33 cellular contexts compared by ENCODE assay signal in the genomic region with DNA sequence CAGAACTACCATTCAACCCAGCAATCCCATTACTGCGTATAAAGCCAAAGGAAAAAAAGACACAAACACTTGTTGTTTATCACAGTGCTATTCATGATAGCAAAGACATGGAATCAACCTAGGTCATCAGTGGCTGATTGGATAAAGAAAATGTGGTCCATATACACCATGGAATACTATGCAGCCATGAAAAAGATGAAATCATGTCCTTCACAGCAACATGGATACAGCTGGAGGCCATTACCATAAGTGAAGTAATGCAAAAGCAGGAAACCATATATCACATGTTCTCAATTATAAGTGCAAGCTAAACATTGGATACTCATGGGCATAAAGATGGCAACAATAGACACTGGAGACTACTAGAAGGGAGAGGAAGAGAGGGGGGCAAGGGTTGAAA.
A peak's percentile ranks its signal among the peaks of the same experiment; 100 is the strongest.
DNase-seq lines count a peak whose midpoint lies in the region; ATAC-seq, FAIRE-seq and TF ChIP-seq lines count a peak whose summit lies in the region.
"Had no signal": no experiment of that assay in that cellular context is flagged by ENCODE, and none has a peak within 500 bp of the region (broad histone marks: within the 10 kb centered on the region; RNA-seq: fewer than 3 reads in every experiment).

No MANE protein-coding gene starts in this region.

- H3K9me3 ChIP-seq in HEK293 (ENCODE audit: control insufficient read depth, insufficient read depth, low read depth, low read length) (no peaks in the 10 kb centered on the region), K562 (replicated peaks; ENCODE audit: control insufficient read depth, insufficient read depth, low read depth, low read length) (no peaks in the 10 kb centered on the region)
- H3K9me3 ChIP-seq: A549, BE2C, BLaER1, Caco-2 had no signal

- H3K36me3 Mint-ChIP-seq in activated naive CD4-positive, alpha-beta T cell treated with anti-CD3 and anti-CD28 coated beads, Interleukin-2, amount 10 ng/mL, durations not matched to agents 7 days and 5 days = no peaks in the 10 kb centered on the region
- H3K36me3 Mint-ChIP-seq: CD14-positive monocyte; CD4-positive, alpha-beta memory T cell; CD4-positive, CD25-positive, alpha-beta regulatory T cell; CD8-positive, alpha-beta T cell had no signal

- H3K27ac Mint-ChIP-seq in activated naive CD4-positive, alpha-beta T cell treated with anti-CD3 and anti-CD28 coated beads, Interleukin-2, amount 10 ng/mL, durations not matched to agents 7 days and 5 days = no peak overlapping the region
- H3K27ac Mint-ChIP-seq: B cell; CD4-positive, alpha-beta memory T cell; CD4-positive, alpha-beta T cell; CD8-positive, alpha-beta memory T cell; CD8-positive, alpha-beta T cell had no signal

- CTCF ChIA-PET in HEK293 (lab: Yijun Ruan, JAX) (interaction anchor here (1.5 kb wide), 1 partner anchor 127 kb away, joined by 9 read pairs; no protein-coding TSS in a partner anchor), K562 (lab: Yijun Ruan, JAX; ENCODE audit: low intra/inter-chr PET ratio) (no interaction called here)
- CTCF ChIA-PET in activated naive CD4-positive, alpha-beta T cell treated with anti-CD3 and anti-CD28 coated beads, Interleukin-2, amount 10 ng/mL, durations not matched to agents 7 days and 5 days (lab: Charles Lee) = no interaction called here

- no peaks in the 10 kb centered on the region for H4K20me1 ChIP-seq in K562 (replicated peaks; ENCODE audit: control insufficient read depth, insufficient read depth, low read length)
- H4K20me1 ChIP-seq: BLaER1; BLaER1 treated with 17β-estradiol and CSF1 and Interleukin-3, amounts not matched to agents 10 nM and 100 nM had no signal

- H2AFZ ChIP-seq in K562 (ENCODE audit: low read depth, low read length) = no peak overlapping the region

- TF ChIP-seq CTCF in HEK293 (tag by site-specific recombination; IDR thresholded peaks at IDR 0.05) (no peak), K562 (IDR thresholded peaks at IDR 0.05 in 2 of 3, conservative IDR thresholded peaks at IDR 0.05 in 1 of 3; ENCODE audit: insufficient read depth in 2 of 3, low read depth in 1 of 3, low read length in 3 of 3) (no peak)

- peaks cover 11% of the 10 kb centered on the region for H3K4me1 Mint-ChIP-seq in activated naive CD4-positive, alpha-beta T cell treated with anti-CD3 and anti-CD28 coated beads, Interleukin-2, amount 10 ng/mL, durations not matched to agents 7 days and 5 days

- no peak for TF ChIP-seq RAD21 in K562 (CRISPR knock-in tag; conservative IDR thresholded peaks at IDR 0.05 in 1 of 2, IDR thresholded peaks at IDR 0.05 in 1 of 2)

- H3K27me3 Mint-ChIP-seq in activated naive CD4-positive, alpha-beta T cell treated with anti-CD3 and anti-CD28 coated beads, Interleukin-2, amount 10 ng/mL, durations not matched to agents 7 days and 5 days = no peaks in the 10 kb centered on the region
- H3K27me3 Mint-ChIP-seq: CD4-positive, alpha-beta T cell had no signal

- TF ChIP-seq EP300 in K562 (IDR thresholded peaks at IDR 0.05; ENCODE audit: low read length) = no peak

- TF ChIP-seq POLR2A in K562 (conservative IDR thresholded peaks at IDR 0.05) = no peak

- FAIRE-seq in K562 (lab: Jason Lieb, UNC) = no peak
- FAIRE-seq: A204.1, A549, D721Med had no signal

- no peak overlapping the region for H3K4me2 ChIP-seq in K562 (ENCODE audit: insufficient read depth, low read length)
- H3K4me2 ChIP-seq: A549; BLaER1; BLaER1 treated with 17β-estradiol and CSF1 and Interleukin-3, amounts not matched to agents 10 nM and 100 nM had no signal

- H3K4me3 ChIP-seq in HEK293 (ENCODE audit: low read depth, low read length) (no peak overlapping the region), K562 (no peak overlapping the region)
- H3K4me3 ChIP-seq: A549; BLaER1; BLaER1 treated with 17β-estradiol and CSF1 and Interleukin-3, amounts not matched to agents 10 nM and 100 nM had no signal

- ATAC-seq in K562 = no peak
- no peak for ATAC-seq in GM18868 (IDR thresholded peaks at IDR 0.05; ENCODE audit: unreplicated experiment)
- ATAC-seq: A549; CD8-positive, alpha-beta T cell had no signal

- no peaks in the 10 kb centered on the region for H3K27me3 ChIP-seq in K562 (ENCODE audit: control insufficient read depth in 2 of 2, insufficient read depth in 2 of 2, low read length in 2 of 2)
- H3K27me3 ChIP-seq: BE2C; BLaER1; BLaER1 treated with 17β-estradiol and CSF1 and Interleukin-3, amounts not matched to agents 10 nM and 100 nM had no signal

- H3K27ac ChIP-seq in HEK293 (ENCODE audit: extremely low read depth, low read depth, low read length) (no peak overlapping the region), K562 (ENCODE audit: extremely low read depth, low read depth, low read length) (no peak overlapping the region)
- H3K27ac ChIP-seq: 22Rv1; A549; BLaER1; BLaER1 treated with 17β-estradiol and CSF1 and Interleukin-3, amounts not matched to agents 10 nM and 100 nM; C4-2B had no signal

- H3K4me1 ChIP-seq in HEK293 (ENCODE audit: control insufficient read depth, insufficient read depth, low read length) = no peaks in the 10 kb centered on the region
- H3K4me1 ChIP-seq in K562 (replicated peaks in 1 of 2; ENCODE audit: control insufficient read depth in 2 of 2, insufficient read depth in 2 of 2, low read length in 2 of 2) = no peaks in the 10 kb centered on the region
- H3K4me1 ChIP-seq: A549, BE2C, BLaER1, Caco-2 had no signal

- no peak overlapping the region for H3K9ac ChIP-seq in K562 (ENCODE audit: insufficient read depth in 1 of 2, low read depth in 2 of 2, low read length in 2 of 2)
- H3K9ac ChIP-seq: BLaER1; BLaER1 treated with 17β-estradiol and CSF1 and Interleukin-3, amounts not matched to agents 10 nM and 100 nM had no signal

- BruUV-seq in K562 (replicated peaks; lab: Mats Ljungman, UMichigan) = no TSS peak

- no peak for DNase-seq in K562 (ENCODE audit: extremely low read depth in 1 of 4, low spot score in 3 of 4)
- no peak for DNase-seq in activated naive CD4-positive, alpha-beta T cell treated with anti-CD3 and anti-CD28 coated beads, Interleukin-2, amount 10 ng/mL, durations not matched to agents 7 days and 5 days
- DNase-seq: 8988T; ACHN; AML-193; BE2C; C1 segment of cervical spinal cord; Caco-2; Calu3; CD4-positive, alpha-beta memory T cell; CD4-positive, alpha-beta T cell; CD4-positive, CD25-positive, alpha-beta regulatory T cell; CD8-positive, alpha-beta memory T cell; CD8-positive, alpha-beta T cell; COR-L47; DMS 273 treated with DMSO at 0.1 percent for 48 hours; DMS153; DMS53; DMS79; DMS79 treated with DMSO at 0.1 percent for 48 hours; DND-41; EL had no signal

- no peak overlapping the region for H3K4me3 Mint-ChIP-seq in activated naive CD4-positive, alpha-beta T cell treated with anti-CD3 and anti-CD28 coated beads, Interleukin-2, amount 10 ng/mL, durations not matched to agents 7 days and 5 days
- H3K4me3 Mint-ChIP-seq: B cell; CD14-positive monocyte; CD4-positive, alpha-beta memory T cell; CD4-positive, alpha-beta T cell; CD4-positive, CD25-positive, alpha-beta regulatory T cell; CD8-positive, alpha-beta memory T cell; CD8-positive, alpha-beta T cell had no signal

- H3K9me3 Mint-ChIP-seq in activated naive CD4-positive, alpha-beta T cell treated with anti-CD3 and anti-CD28 coated beads, Interleukin-2, amount 10 ng/mL, durations not matched to agents 7 days and 5 days = peaks cover 1% of the 10 kb centered on the region
- H3K9me3 Mint-ChIP-seq: CD4-positive, alpha-beta T cell; CD8-positive, alpha-beta T cell had no signal

- in situ Hi-C loops in K562 (cut with MboI) = no loop called here

- no peaks in the 10 kb centered on the region for H3K9me1 ChIP-seq in K562 (ENCODE audit: control insufficient read depth, insufficient read depth, low read length)

- intact Hi-C loops in K562 (cut with micrococcal nuclease) = no loop called here

- POLR2A ChIA-PET in HEK293 (lab: Yijun Ruan, JAX) = no interaction called here
- POLR2A ChIA-PET in K562 (lab: Yijun Ruan, JAX) = no interaction called here

- H3K79me2 ChIP-seq in K562 (ENCODE audit: control insufficient read depth, insufficient read depth, low read length) = no peaks in the 10 kb centered on the region

- WGBS in K562 (ENCODE audit: insufficient coverage, low coverage, missing lambda C conversion rate) = 5% methylated on average over 1 of the region's 1 CpG

- H3K36me3 ChIP-seq in HEK293 (ENCODE audit: control insufficient read depth in 2 of 2, insufficient read depth in 1 of 2, low read length in 2 of 2) = no peaks in the 10 kb centered on the region
- no peaks in the 10 kb centered on the region for H3K36me3 ChIP-seq in K562 (ENCODE audit: control insufficient read depth, insufficient read depth, low read length)
- H3K36me3 ChIP-seq: BE2C; BLaER1; BLaER1 treated with 17β-estradiol and CSF1 and Interleukin-3, amounts not matched to agents 10 nM and 100 nM had no signal

TF ChIP-seq in HEK293, 187 proteins besides CTCF, POLR2A, EP300 and RAD21 (continues in another document):
- peak; percentile 80 for TF ChIP-seq ZNF146 (tag by site-specific recombination; IDR thresholded peaks at IDR 0.05)
- TF ChIP-seq ZNF423 (tag by site-specific recombination; IDR thresholded peaks at IDR 0.05) = no peak

TF ChIP-seq in K562, 482 proteins besides CTCF, POLR2A, EP300 and RAD21:
- TF ChIP-seq ZNF146 (CRISPR knock-in tag; IDR thresholded peaks at IDR 0.05; ENCODE audit: unreplicated experiment) (peak; percentile 97), RBM25 (IDR thresholded peaks at IDR 0.05; ENCODE audit: low read depth, low read length, severe bottlenecking) (peak; percentile 76), PRDM10 (IDR thresholded peaks at IDR 0.05; ENCODE audit: partially characterized antibody) (no peak)
TF ChIP-seq in K562: peak in this region for 2.

Comparison
In these comparisons a context has a peak if more than half of its experiments do, and no peak if none do; other contexts are left out.
1. Of the 44 proteins assayed by ChIP-seq in both K562 and HEK293: peak only in K562: none; only in HEK293: none; in both: ZNF146; in neither: 43.